In genomic region chr4:73609688-73610087, GRCh38 we compare ENCODE assay signal across 16 cellular contexts. TPM values are rescaled to one million over a fixed set of nuclear protein-coding genes. Genes with fewer than 3 reads are reported as not detected.
DNase-seq lines count a peak whose midpoint lies in the region; ATAC-seq and TF ChIP-seq lines count a peak whose summit lies in the region.
"Had no signal": no experiment of that assay in that cellular context is flagged by ENCODE, and none has a peak within 500 bp of the region (broad histone marks: within the 10 kb centered on the region; RNA-seq: fewer than 3 reads in every experiment).

No MANE protein-coding gene starts in this region.

- peaks cover 53% of the 10 kb centered on the region for H3K36me3 Mint-ChIP-seq in Calu3 (ENCODE audit: insufficient read depth, unreplicated experiment)

- no peak overlapping the region for H2AFZ ChIP-seq in PC-3 (ENCODE audit: low read length)

- H3K9ac ChIP-seq in PC-3 (ENCODE audit: low read length) (0 out of 2 replicates have a peak overlapping the region, but pooled peaks have one; percentile 2), mucosa of stomach (ENCODE audit: low read length) (peak overlapping the region; percentile 42)

- WGBS in suprapubic skin, result 79% methylated on average over 1 of the region's 1 CpG

- H3K27ac Mint-ChIP-seq in Calu3 (ENCODE audit: unreplicated experiment), result peak overlapping the region; percentile 68

- CTCF ChIA-PET in Calu3 (lab: Charles Lee), result interaction anchor here (0.6 to 1.1 kb wide), 2 partner anchors 10 to 253 kb away, joined by 3 read pairs; no protein-coding TSS in a partner anchor
- CTCF ChIA-PET in PC-3 (lab: Charles Lee), result no interaction called here
- CTCF ChIA-PET in A673 (lab: Charles Lee), result no interaction called here

- intact Hi-C loops in Calu3 (cut with micrococcal nuclease; ENCODE audit: unreplicated experiment) (no loop called here), PC-3 (cut with micrococcal nuclease) (loop anchor here (2.0 to 5.0 kb wide), 2 partner anchors 15 to 233 kb away; no protein-coding TSS in a partner anchor), A673 (cut with micrococcal nuclease; ENCODE audit: unreplicated experiment) (no loop called here)

- no peak for TF ChIP-seq POLR2A in suprapubic skin (IDR thresholded peaks at IDR 0.05)

- H3K4me1 ChIP-seq in PC-3 (ENCODE audit: insufficient read depth, low read length) (peaks cover 64% of the 10 kb centered on the region), mucosa of stomach (ENCODE audit: control insufficient read depth, insufficient read depth, low read length) (peaks cover 78% of the 10 kb centered on the region), A673 (ENCODE audit: insufficient read depth, low read length, poor library complexity, severe bottlenecking) (no peaks in the 10 kb centered on the region), suprapubic skin (peaks cover 11% of the 10 kb centered on the region)

- no peaks in the 10 kb centered on the region for H3K27me3 Mint-ChIP-seq in Calu3 (ENCODE audit: unreplicated experiment)

- H3K79me2 ChIP-seq in PC-3 (ENCODE audit: low read length), result no peaks in the 10 kb centered on the region

- DNase-seq in Calu3 (no peak), PC-3 (peak; percentile 28), epithelial cell of prostate (ENCODE audit: low read depth, low spot score) (no peak), A673 (ENCODE audit: low spot score) (no peak), suprapubic skin (ENCODE audit: low spot score in 2 of 2) (no peak)
- no peak for DNase-seq in activated naive CD4-positive, alpha-beta T cell treated with anti-CD3 and anti-CD28 coated beads, Interleukin-2, amount 50 U/mL, for 16 hours
- DNase-seq: activated naive CD4-positive, alpha-beta T cell; cortex of kidney; Kasumi-1; left ventricle myocardium superior; NCI-H345; occipital lobe had no signal

- BruUV-seq in Calu3 (replicated peaks; lab: Mats Ljungman, UMichigan) (no TSS peak), PC-3 (replicated peaks; lab: Mats Ljungman, UMichigan) (no TSS peak), A673 (replicated peaks; lab: Mats Ljungman, UMichigan) (no TSS peak)

- H3K9me3 Mint-ChIP-seq in Calu3 (ENCODE audit: low read depth, unreplicated experiment), result no peaks in the 10 kb centered on the region

- TF ChIP-seq CTCF in Calu3 (IDR thresholded peaks at IDR 0.05; ENCODE audit: unreplicated experiment) (no peak), PC-3 (conservative IDR thresholded peaks at IDR 0.05; ENCODE audit: low read depth, low read length) (no peak), A673 (conservative IDR thresholded peaks at IDR 0.05; ENCODE audit: low read depth, low read length) (no peak), suprapubic skin (IDR thresholded peaks at IDR 0.05) (no peak)

- H3K4me3 ChIP-seq in PC-3 (ENCODE audit: low read length) (no peak overlapping the region), mucosa of stomach (ENCODE audit: low read length) (no peak overlapping the region), A673 (ENCODE audit: low read depth, low read length, poor library complexity, severe bottlenecking) (no peak overlapping the region), suprapubic skin (no peak overlapping the region)

- no peaks in the 10 kb centered on the region for H4K20me1 ChIP-seq in PC-3 (ENCODE audit: low read length)

- H3K36me3 ChIP-seq in PC-3 (ENCODE audit: low read depth, low read length) (no peaks in the 10 kb centered on the region), mucosa of stomach (ENCODE audit: control insufficient read depth, insufficient read depth, low read length) (no peaks in the 10 kb centered on the region), A673 (ENCODE audit: insufficient read depth, low read length, poor library complexity, severe bottlenecking) (no peaks in the 10 kb centered on the region), suprapubic skin (no peaks in the 10 kb centered on the region)

- POLR2A ChIA-PET in PC-3 (lab: Charles Lee; ENCODE audit: unreplicated experiment), result interaction anchor here (0.6 to 0.7 kb wide), 2 partner anchors 11 to 67 kb away, joined by 4 read pairs; no protein-coding TSS in a partner anchor
- POLR2A ChIA-PET in A673 (lab: Charles Lee; ENCODE audit: low non-redundant PET), result no interaction called here

- peaks cover 64% of the 10 kb centered on the region for H3K4me1 Mint-ChIP-seq in Calu3 (ENCODE audit: low read depth, unreplicated experiment)

- ATAC-seq in PC-3, result no peak
- ATAC-seq in HG02981 (IDR thresholded peaks at IDR 0.05; ENCODE audit: unreplicated experiment), result no peak
- ATAC-seq: left ventricle myocardium superior, Right ventricle myocardium inferior had no signal

- peak overlapping the region; percentile 55 for H3K4me2 ChIP-seq in PC-3 (ENCODE audit: low read length)

- no peaks in the 10 kb centered on the region for H3K9me3 ChIP-seq in PC-3 (ENCODE audit: low read length)
- H3K9me3 ChIP-seq in mucosa of stomach (ENCODE audit: control insufficient read depth, low read length), result no peaks in the 10 kb centered on the region
- H3K9me3 ChIP-seq in A673 (ENCODE audit: low read depth, low read length, poor library complexity, severe bottlenecking), result no peaks in the 10 kb centered on the region
- H3K9me3 ChIP-seq in suprapubic skin, result no peaks in the 10 kb centered on the region

- TF ChIP-seq EP300 in suprapubic skin (IDR thresholded peaks at IDR 0.05), result no peak

- H3K4me3 Mint-ChIP-seq in Calu3 (ENCODE audit: low read depth, unreplicated experiment), result peak overlapping the region; percentile 22

- H3K27ac ChIP-seq in PC-3 (ENCODE audit: low read length), result peak overlapping the region; percentile 54
- peak overlapping the region; percentile 96 for H3K27ac ChIP-seq in epithelial cell of prostate
- H3K27ac ChIP-seq in A673 (ENCODE audit: low read depth, low read length, poor library complexity, severe bottlenecking), result no peak overlapping the region
- H3K27ac ChIP-seq in suprapubic skin, result no peak overlapping the region

- H3F3A ChIP-seq in PC-3 (ENCODE audit: low read length, unreplicated experiment), result peaks cover 3% of the 10 kb centered on the region

- H3K27me3 ChIP-seq in PC-3 (ENCODE audit: low read length) (no peaks in the 10 kb centered on the region), mucosa of stomach (ENCODE audit: control insufficient read depth, insufficient read depth, low read length) (no peaks in the 10 kb centered on the region), A673 (replicated peaks; ENCODE audit: insufficient read depth, low read depth, low read length, poor library complexity) (no peaks in the 10 kb centered on the region), suprapubic skin (no peaks in the 10 kb centered on the region)

- no peaks in the 10 kb centered on the region; the same call in 1 of the 2 replicates for H3K9me2 ChIP-seq in PC-3 (replicated peaks; ENCODE audit: low read length)

RNA-seq across cellular contexts. Expression of gene RASSF6, which starts 10.5 kb away (rescaled TPM):
- total RNA-seq in Calu3 (2022) (12.5 and 12.8 TPM in 2 replicates), PC-3 (2014; rRNA removed) (0.69 and 1.1 TPM in 2 replicates), A673 (2021) (not detected in 2 replicates), suprapubic skin (10 to 100 TPM in 3 of 4 donors, 1 to 10 TPM in 1; 6.0 to 15.6 (median 13.5) TPM)
- total RNA-seq: G401, left ventricle myocardium superior, Right ventricle myocardium inferior had no signal

Comparison
In these comparisons a context has a peak if more than half of its experiments do, and no peak if none do; other contexts are left out.
1. H3K27ac ChIP-seq: peak in PC-3 (single experiment) and epithelial cell of prostate (single experiment); none in A673 (single experiment) and suprapubic skin (single experiment).